ENCODE assay signal across 1 cellular context in the genomic region with DNA sequence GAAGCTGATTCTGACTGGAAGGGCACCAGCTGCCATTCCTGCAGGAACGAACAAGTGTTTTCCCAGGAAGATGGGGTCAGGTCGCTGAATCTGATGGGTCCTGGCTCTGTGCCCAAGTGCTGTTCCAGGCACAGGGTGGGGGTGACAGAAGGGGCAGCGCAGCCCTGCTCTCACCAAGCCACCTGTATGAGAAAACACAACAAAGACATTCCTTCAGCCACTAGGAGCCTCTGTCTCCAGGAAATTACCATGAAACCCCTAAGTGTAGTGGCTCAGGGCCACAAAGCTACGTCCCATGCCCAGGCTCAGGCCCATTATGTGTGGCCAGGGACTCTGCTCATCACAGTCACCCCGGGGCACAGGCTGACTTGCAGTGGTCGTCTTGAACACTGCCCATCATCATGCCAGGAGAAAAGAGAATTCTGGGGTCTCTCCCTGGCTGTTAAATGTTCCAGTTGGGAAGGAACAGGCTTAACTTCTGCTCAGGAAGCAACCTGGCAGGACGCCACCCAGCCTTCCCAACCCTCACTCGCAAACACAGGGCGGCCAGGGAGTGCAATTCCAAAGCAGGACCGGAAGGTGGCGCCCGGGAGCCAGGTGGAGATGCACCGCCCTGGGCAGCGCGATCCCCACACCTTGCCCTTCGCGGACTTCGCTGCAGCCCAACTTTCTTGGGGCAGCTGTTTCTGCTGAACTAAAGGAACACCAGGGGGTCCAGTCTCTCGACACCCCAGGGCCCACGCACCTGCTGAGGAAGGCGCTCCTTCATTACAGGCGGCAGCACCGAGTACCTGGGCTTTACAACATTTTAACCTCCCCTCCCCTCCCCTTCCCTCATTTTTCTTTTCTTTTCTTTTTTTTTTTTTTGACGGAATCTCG.
A peak's percentile ranks its signal among the peaks of the same experiment; 100 is the strongest.
TF ChIP-seq lines count a peak whose summit lies in the region.

No MANE protein-coding gene starts in this region.

TF ChIP-seq in Ishikawa, 13 proteins besides CTCF, POLR2A, EP300 and RAD21 (continued from another document):
- TF ChIP-seq NFIC (IDR thresholded peaks at IDR 0.05), result 0 out of 2 replicates have a peak, but pooled peaks have one; percentile 43
- TF ChIP-seq, protein P1, sequence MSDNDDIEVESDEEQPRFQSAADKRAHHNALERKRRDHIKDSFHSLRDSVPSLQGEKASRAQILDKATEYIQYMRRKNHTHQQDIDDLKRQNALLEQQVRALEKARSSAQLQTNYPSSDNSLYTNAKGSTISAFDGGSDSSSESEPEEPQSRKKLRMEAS (IDR thresholded peaks at IDR 0.05), result peak; percentile 52
- TF ChIP-seq, protein P2, sequence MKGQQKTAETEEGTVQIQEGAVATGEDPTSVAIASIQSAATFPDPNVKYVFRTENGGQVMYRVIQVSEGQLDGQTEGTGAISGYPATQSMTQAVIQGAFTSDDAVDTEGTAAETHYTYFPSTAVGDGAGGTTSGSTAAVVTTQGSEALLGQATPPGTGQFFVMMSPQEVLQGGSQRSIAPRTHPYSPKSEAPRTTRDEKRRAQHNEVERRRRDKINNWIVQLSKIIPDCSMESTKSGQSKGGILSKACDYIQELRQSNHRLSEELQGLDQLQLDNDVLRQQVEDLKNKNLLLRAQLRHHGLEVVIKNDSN (IDR thresholded peaks at IDR 0.05), result no peak
